16 cellular contexts compared by ENCODE assay signal in the genomic region with DNA sequence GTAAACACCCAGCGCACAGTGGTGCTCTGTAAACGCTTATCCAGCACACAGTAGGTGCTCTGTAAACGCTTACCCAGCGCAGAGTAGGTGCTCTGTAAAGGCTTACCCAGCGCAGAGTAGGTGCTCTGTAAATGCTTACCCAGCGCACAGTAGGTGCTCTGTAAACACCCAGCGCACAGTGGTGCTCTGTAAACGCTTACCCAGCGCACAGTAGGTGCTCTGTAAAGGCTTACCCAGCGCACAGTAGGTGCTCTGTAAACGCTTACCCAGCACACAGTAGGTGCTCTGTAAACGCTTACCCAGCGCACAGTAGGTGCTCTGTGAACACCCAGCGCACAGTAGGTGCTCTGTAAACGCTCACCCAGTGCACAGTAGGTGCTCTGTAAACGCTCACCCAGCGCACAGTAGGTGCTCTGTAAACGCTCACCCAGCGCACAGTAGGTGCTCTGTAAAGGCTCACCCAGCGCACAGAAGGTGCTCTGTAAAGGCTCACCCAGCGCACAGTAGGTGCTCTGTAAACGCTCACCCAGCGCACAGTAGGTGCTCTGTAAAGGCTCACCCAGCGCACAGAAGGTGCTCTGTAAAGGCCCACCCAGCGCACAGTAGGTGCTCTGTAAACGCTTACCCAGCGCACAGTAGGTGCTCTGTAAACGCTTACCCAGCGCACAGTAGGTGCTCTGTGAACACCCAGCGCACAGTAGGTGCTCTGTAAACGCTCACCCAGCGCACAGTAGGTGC. TPM values are rescaled to one million over a fixed set of nuclear protein-coding genes. Genes with fewer than 3 reads are reported as not detected.
"Had no signal": no experiment of that assay in that cellular context is flagged by ENCODE, and none has a peak within 500 bp of the region (broad histone marks: within the 10 kb centered on the region; RNA-seq: fewer than 3 reads in every experiment).

No MANE protein-coding gene starts in this region.

RNA-seq across cellular contexts. Expression of gene SLC22A31, which starts 14.3 kb away (rescaled TPM):
- total RNA-seq: naive thymus-derived CD8-positive, alpha-beta T cell; occipital lobe; osteocyte; renal cortical epithelial cell; skeletal muscle tissue; smooth muscle cell; urinary bladder; vagina had no signal
- polyA plus RNA-seq: immature natural killer cell; mammary epithelial cell; naive thymus-derived CD8-positive, alpha-beta T cell had no signal

RNA-seq across cellular contexts. Expression of gene CDH15, which starts 14.5 kb away (rescaled TPM):
- total RNA-seq: left colon; liver; naive thymus-derived CD8-positive, alpha-beta T cell; renal cortical epithelial cell; right atrium auricular region; stomach; thyroid gland; transverse colon; vagina had no signal
- polyA plus RNA-seq: immature natural killer cell; mammary epithelial cell; naive thymus-derived CD8-positive, alpha-beta T cell had no signal
